ENCODE assay signal across 24 cellular contexts in genomic region chr21:20301395-20301794, GRCh38.
"Had no signal": no experiment of that assay in that cellular context is flagged by ENCODE, and none has a peak within 500 bp of the region (broad histone marks: within the 10 kb centered on the region; RNA-seq: fewer than 3 reads in every experiment).

No MANE protein-coding gene starts in this region.

- H3K36me3 ChIP-seq: colonic mucosa, esophagus squamous epithelium, gastrocnemius medialis, heart right ventricle, left lung, lower lobe of right lung had no signal

- ATAC-seq: effector memory CD8-positive, alpha-beta T cell; esophagus mucosa; gastrocnemius medialis; heart right ventricle; left cardiac atrium; left lung; left ventricle myocardium superior; lower lobe of right lung; mucosa of descending colon had no signal

- H3K9me3 ChIP-seq: colonic mucosa, esophagus squamous epithelium, gastrocnemius medialis, left lung, lower lobe of right lung, mucosa of descending colon had no signal

- H3K27me3 ChIP-seq: colonic mucosa, esophagus squamous epithelium, gastrocnemius medialis, heart right ventricle, left lung had no signal

- FAIRE-seq: endometrium, islet of Langerhans, keratinocyte had no signal

- DNase-seq: colonic mucosa; cortex of kidney; effector CD8-positive, alpha-beta T cell; effector memory CD8-positive, alpha-beta T cell; endodermal cell; esophagus squamous epithelium; foreskin fibroblast; foreskin melanocyte; gastrocnemius medialis; glutamatergic neuron; heart right ventricle; hippocampal formation; left cardiac atrium; left lung; left ventricle myocardium superior; lower lobe of right lung; mesenchymal stem cell; mucosa of descending colon; naive B cell had no signal

- H3K4me1 ChIP-seq: colonic mucosa, esophagus squamous epithelium, gastrocnemius medialis, heart right ventricle, left lung, lower lobe of right lung had no signal

- H3K4me3 ChIP-seq: colonic mucosa, esophagus squamous epithelium, gastrocnemius medialis, heart right ventricle, left lung, lower lobe of right lung, mucosa of descending colon had no signal

- H3K27ac ChIP-seq: colonic mucosa, epithelial cell of prostate, esophagus squamous epithelium, gastrocnemius medialis, heart right ventricle, left lung, lower lobe of right lung had no signal
